2 cellular contexts compared by ENCODE assay signal in the genomic region with DNA sequence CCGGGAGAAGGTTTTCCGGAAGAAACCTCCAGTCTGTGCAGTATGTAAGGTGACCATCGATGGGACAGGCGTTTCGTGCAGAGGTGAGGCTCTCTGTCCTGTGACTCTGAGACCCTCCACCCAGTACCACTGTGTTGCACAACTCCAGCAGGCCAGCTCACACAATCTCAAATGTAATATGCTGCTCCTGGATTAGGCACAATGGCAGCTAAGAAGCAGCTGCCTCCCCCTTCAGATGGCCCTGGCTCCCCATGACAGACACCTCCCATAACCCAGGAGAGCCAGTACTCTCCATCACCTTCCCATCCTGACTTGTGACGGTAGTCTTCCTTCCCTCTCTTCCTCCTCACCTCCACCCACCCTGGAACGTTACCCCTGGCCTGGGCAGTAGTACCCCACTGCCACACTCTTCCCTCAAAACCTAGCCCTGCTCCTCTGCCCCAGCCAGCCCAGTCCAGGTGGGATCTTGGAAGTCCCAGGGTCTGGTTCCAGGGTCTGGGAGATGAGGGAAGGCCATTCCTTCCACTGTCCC.
TF ChIP-seq lines count a peak whose summit lies in the region.

No MANE protein-coding gene starts in this region.

TF ChIP-seq in SK-N-SH, 30 proteins besides CTCF, POLR2A, EP300 and RAD21:
- TF ChIP-seq POLR2AphosphoS5 (IDR thresholded peaks at IDR 0.05; ENCODE audit: low read depth, low read length) (no peak), FOSL2 (IDR thresholded peaks at IDR 0.05; ENCODE audit: borderline replicate concordance, low read depth) (no peak), FOXM1 (IDR thresholded peaks at IDR 0.05; ENCODE audit: low read depth) (no peak), NFIC (IDR thresholded peaks at IDR 0.05; ENCODE audit: borderline replicate concordance) (no peak), YY1 (IDR thresholded peaks at IDR 0.05; ENCODE audit: low read depth) (no peak), RCOR1 (IDR thresholded peaks at IDR 0.05; ENCODE audit: low read length) (no peak), TCF12 (IDR thresholded peaks at IDR 0.05) (no peak), SMC3 (IDR thresholded peaks at IDR 0.05; ENCODE audit: low read depth, low read length) (no peak)
- TF ChIP-seq, protein P1, sequence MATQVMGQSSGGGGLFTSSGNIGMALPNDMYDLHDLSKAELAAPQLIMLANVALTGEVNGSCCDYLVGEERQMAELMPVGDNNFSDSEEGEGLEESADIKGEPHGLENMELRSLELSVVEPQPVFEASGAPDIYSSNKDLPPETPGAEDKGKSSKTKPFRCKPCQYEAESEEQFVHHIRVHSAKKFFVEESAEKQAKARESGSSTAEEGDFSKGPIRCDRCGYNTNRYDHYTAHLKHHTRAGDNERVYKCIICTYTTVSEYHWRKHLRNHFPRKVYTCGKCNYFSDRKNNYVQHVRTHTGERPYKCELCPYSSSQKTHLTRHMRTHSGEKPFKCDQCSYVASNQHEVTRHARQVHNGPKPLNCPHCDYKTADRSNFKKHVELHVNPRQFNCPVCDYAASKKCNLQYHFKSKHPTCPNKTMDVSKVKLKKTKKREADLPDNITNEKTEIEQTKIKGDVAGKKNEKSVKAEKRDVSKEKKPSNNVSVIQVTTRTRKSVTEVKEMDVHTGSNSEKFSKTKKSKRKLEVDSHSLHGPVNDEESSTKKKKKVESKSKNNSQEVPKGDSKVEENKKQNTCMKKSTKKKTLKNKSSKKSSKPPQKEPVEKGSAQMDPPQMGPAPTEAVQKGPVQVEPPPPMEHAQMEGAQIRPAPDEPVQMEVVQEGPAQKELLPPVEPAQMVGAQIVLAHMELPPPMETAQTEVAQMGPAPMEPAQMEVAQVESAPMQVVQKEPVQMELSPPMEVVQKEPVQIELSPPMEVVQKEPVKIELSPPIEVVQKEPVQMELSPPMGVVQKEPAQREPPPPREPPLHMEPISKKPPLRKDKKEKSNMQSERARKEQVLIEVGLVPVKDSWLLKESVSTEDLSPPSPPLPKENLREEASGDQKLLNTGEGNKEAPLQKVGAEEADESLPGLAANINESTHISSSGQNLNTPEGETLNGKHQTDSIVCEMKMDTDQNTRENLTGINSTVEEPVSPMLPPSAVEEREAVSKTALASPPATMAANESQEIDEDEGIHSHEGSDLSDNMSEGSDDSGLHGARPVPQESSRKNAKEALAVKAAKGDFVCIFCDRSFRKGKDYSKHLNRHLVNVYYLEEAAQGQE (IDR thresholded peaks at IDR 0.05; ENCODE audit: low read depth, low read length) = no peak
- TF ChIP-seq, protein P2, sequence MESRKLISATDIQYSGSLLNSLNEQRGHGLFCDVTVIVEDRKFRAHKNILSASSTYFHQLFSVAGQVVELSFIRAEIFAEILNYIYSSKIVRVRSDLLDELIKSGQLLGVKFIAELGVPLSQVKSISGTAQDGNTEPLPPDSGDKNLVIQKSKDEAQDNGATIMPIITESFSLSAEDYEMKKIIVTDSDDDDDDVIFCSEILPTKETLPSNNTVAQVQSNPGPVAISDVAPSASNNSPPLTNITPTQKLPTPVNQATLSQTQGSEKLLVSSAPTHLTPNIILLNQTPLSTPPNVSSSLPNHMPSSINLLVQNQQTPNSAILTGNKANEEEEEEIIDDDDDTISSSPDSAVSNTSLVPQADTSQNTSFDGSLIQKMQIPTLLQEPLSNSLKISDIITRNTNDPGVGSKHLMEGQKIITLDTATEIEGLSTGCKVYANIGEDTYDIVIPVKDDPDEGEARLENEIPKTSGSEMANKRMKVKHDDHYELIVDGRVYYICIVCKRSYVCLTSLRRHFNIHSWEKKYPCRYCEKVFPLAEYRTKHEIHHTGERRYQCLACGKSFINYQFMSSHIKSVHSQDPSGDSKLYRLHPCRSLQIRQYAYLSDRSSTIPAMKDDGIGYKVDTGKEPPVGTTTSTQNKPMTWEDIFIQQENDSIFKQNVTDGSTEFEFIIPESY (IDR thresholded peaks at IDR 0.05; ENCODE audit: borderline replicate concordance, low read depth) = no peak
- TF ChIP-seq, protein P3, sequence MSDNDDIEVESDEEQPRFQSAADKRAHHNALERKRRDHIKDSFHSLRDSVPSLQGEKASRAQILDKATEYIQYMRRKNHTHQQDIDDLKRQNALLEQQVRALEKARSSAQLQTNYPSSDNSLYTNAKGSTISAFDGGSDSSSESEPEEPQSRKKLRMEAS (IDR thresholded peaks at IDR 0.05; ENCODE audit: low read depth) = no peak
- TF ChIP-seq, protein P4, sequence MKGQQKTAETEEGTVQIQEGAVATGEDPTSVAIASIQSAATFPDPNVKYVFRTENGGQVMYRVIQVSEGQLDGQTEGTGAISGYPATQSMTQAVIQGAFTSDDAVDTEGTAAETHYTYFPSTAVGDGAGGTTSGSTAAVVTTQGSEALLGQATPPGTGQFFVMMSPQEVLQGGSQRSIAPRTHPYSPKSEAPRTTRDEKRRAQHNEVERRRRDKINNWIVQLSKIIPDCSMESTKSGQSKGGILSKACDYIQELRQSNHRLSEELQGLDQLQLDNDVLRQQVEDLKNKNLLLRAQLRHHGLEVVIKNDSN (IDR thresholded peaks at IDR 0.05; ENCODE audit: borderline replicate concordance, low read depth) = no peak
- TF ChIP-seq, protein P5, sequence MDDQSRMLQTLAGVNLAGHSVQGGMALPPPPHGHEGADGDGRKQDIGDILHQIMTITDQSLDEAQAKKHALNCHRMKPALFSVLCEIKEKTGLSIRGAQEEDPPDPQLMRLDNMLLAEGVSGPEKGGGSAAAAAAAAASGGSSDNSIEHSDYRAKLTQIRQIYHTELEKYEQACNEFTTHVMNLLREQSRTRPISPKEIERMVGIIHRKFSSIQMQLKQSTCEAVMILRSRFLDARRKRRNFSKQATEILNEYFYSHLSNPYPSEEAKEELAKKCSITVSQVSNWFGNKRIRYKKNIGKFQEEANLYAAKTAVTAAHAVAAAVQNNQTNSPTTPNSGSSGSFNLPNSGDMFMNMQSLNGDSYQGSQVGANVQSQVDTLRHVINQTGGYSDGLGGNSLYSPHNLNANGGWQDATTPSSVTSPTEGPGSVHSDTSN (IDR thresholded peaks at IDR 0.05) = no peak

TF ChIP-seq in SK-N-SH treated with all-trans-retinoic acid at 6 μM for 48 hours, 23 proteins besides CTCF, POLR2A, EP300 and RAD21:
- TF ChIP-seq, protein P6, sequence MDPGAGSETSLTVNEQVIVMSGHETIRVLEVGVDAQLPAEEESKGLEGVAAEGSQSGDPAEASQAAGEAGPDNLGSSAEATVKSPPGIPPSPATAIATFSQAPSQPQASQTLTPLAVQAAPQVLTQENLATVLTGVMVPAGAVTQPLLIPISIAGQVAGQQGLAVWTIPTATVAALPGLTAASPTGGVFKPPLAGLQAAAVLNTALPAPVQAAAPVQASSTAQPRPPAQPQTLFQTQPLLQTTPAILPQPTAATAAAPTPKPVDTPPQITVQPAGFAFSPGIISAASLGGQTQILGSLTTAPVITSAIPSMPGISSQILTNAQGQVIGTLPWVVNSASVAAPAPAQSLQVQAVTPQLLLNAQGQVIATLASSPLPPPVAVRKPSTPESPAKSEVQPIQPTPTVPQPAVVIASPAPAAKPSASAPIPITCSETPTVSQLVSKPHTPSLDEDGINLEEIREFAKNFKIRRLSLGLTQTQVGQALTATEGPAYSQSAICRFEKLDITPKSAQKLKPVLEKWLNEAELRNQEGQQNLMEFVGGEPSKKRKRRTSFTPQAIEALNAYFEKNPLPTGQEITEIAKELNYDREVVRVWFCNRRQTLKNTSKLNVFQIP (CRISPR knock-in tag; IDR thresholded peaks at IDR 0.05; ENCODE audit: borderline replicate concordance, low read depth) = no peak
- TF ChIP-seq ZNF8 (CRISPR knock-in tag; IDR thresholded peaks at IDR 0.05) = no peak
- TF ChIP-seq RARB (CRISPR knock-in tag; IDR thresholded peaks at IDR 0.05) = no peak
- TF ChIP-seq ZNF70 (CRISPR knock-in tag; IDR thresholded peaks at IDR 0.05) = no peak
